Comparison of ENCODE assay signal across 14 cellular contexts in genomic region chr1:8947127-8947691, GRCh38. TPM values are rescaled to one million over a fixed set of nuclear protein-coding genes. Genes with fewer than 3 reads are reported as not detected.
DNase-seq lines count a peak whose midpoint lies in the region; ATAC-seq, FAIRE-seq and TF ChIP-seq lines count a peak whose summit lies in the region.
"Had no signal": no experiment of that assay in that cellular context is flagged by ENCODE, and none has a peak within 500 bp of the region (broad histone marks: within the 10 kb centered on the region; RNA-seq: fewer than 3 reads in every experiment).

No MANE protein-coding gene starts in this region.

- FAIRE-seq in GM12878 (lab: Jason Lieb, UNC), result peak; percentile 52

- no peaks in the 10 kb centered on the region for H3K9me3 Mint-ChIP-seq in neural progenitor cell

- H4K20me1 ChIP-seq in GM12878 (ENCODE audit: control insufficient read depth, insufficient read depth), result no peaks in the 10 kb centered on the region
- no peaks in the 10 kb centered on the region for H4K20me1 ChIP-seq in neural progenitor cell (ENCODE audit: low read depth)

- ATAC-seq in GM12878 (no peak), HG03442 (IDR thresholded peaks at IDR 0.05; ENCODE audit: unreplicated experiment) (no peak), HG03571 (IDR thresholded peaks at IDR 0.05; ENCODE audit: unreplicated experiment) (no peak)
- ATAC-seq: left ventricle myocardium superior had no signal

- H3K79me2 ChIP-seq in GM12878 (ENCODE audit: control insufficient read depth, insufficient read depth, low read length), result no peaks in the 10 kb centered on the region
- H3K79me2 ChIP-seq in neural progenitor cell (ENCODE audit: low read depth), result no peaks in the 10 kb centered on the region
- H3K79me2 ChIP-seq: parathyroid adenoma had no signal

- no peak overlapping the region for H3K4me2 ChIP-seq in GM12878 (ENCODE audit: control insufficient read depth, insufficient read depth)
- H3K4me2 ChIP-seq in neural progenitor cell, result no peak overlapping the region

- peaks cover 35% of the 10 kb centered on the region for H3F3A ChIP-seq in neural progenitor cell (ENCODE audit: low read depth)

- BruUV-seq in GM12878 (replicated peaks; lab: Mats Ljungman, UMichigan), result no TSS peak

- 32% methylated on average over 9 of the region's 9 CpGs for WGBS in GM12878 (ENCODE audit: insufficient coverage, insufficient replicate concordance, low lambda C conversion rate, missing lambda C conversion rate)

- H3K27me3 ChIP-seq in GM12878 (replicated peaks in 1 of 2; ENCODE audit: control insufficient read depth in 2 of 2, insufficient read depth in 2 of 2, low read length in 1 of 2), result peaks cover 0 to 2% of the 10 kb centered on the region in 2 experiments; a peak in 1 of 4 replicates
- no peaks in the 10 kb centered on the region for H3K27me3 ChIP-seq in neural progenitor cell

- H3K27me3 Mint-ChIP-seq in neural progenitor cell (ENCODE audit: insufficient read depth, low read depth), result peaks cover 19% of the 10 kb centered on the region

- SMC1A ChIA-PET in GM12878 (lab: Charles Lee; ENCODE audit: uncharacterized antibody, unreplicated experiment), result no interaction called here

- H3K4me3 ChIP-seq in GM12878 (no peak overlapping the region), neural progenitor cell (no peak overlapping the region)
- H3K4me3 ChIP-seq: thoracic aorta had no signal

- no peak for TF ChIP-seq EP300 in GM12878 (IDR thresholded peaks at IDR 0.05; ENCODE audit: borderline replicate concordance in 1 of 2, control insufficient read depth in 1 of 2, low read depth in 2 of 2, low read length in 2 of 2)

- CTCF ChIA-PET in GM12878 (lab: Yijun Ruan, JAX), result interaction anchor here (1.7 kb wide), 1 partner anchor 13 kb away, joined by 3 read pairs; no protein-coding TSS in a partner anchor

- in situ Hi-C loops in GM12878 (cut with MboI), result no loop called here

- H3K9me3 ChIP-seq in GM12878 (replicated peaks; ENCODE audit: control insufficient read depth, insufficient read depth, low read length), result no peaks in the 10 kb centered on the region
- H3K9me3 ChIP-seq in neural progenitor cell (ENCODE audit: low read depth), result no peaks in the 10 kb centered on the region
- H3K9me3 ChIP-seq: thoracic aorta had no signal

- H2AFZ ChIP-seq in GM12878 (ENCODE audit: control insufficient read depth, low read depth, low read length), result peak overlapping the region; percentile 75
- no peak overlapping the region for H2AFZ ChIP-seq in neural progenitor cell (replicated peaks)
- H2AFZ ChIP-seq: parathyroid adenoma had no signal

- H3K4me1 ChIP-seq in GM12878 (ENCODE audit: control insufficient read depth, insufficient read depth, low read length), result no peaks in the 10 kb centered on the region; the same call in 1 of the 2 replicates
- H3K4me1 ChIP-seq in neural progenitor cell, result peaks cover 30% of the 10 kb centered on the region
- H3K4me1 ChIP-seq: parathyroid adenoma had no signal

- H3K27ac ChIP-seq in GM12878 (ENCODE audit: control insufficient read depth, insufficient read depth) (no peak overlapping the region), neural progenitor cell (no peak overlapping the region)
- H3K27ac ChIP-seq: parathyroid adenoma, thoracic aorta had no signal

- TF ChIP-seq CTCF in GM12878 (IDR thresholded peaks at IDR 0.05 in 2 of 3, conservative IDR thresholded peaks at IDR 0.05 in 1 of 3; ENCODE audit: control insufficient read depth in 2 of 3, extremely low read depth in 1 of 3, insufficient read depth in 1 of 3, low read depth in 3 of 3, low read length in 3 of 3) (no peak), neural progenitor cell (IDR thresholded peaks at IDR 0.05) (no peak)

- H3K27ac Mint-ChIP-seq in neural progenitor cell, result peak overlapping the region; percentile 50

- TF ChIP-seq RAD21 in GM12878 (IDR thresholded peaks at IDR 0.05; ENCODE audit: insufficient read depth, low read depth, low read length), result no peak

- no peaks in the 10 kb centered on the region for H3K36me3 Mint-ChIP-seq in neural progenitor cell

- H3K4me1 Mint-ChIP-seq in neural progenitor cell, result peaks cover 48% of the 10 kb centered on the region

- intact Hi-C loops in GM12878 (cut with micrococcal nuclease; ENCODE audit: unreplicated experiment), result no loop called here

- no peak overlapping the region for H3K4me3 Mint-ChIP-seq in neural progenitor cell

- H3K9ac ChIP-seq in GM12878 (ENCODE audit: control insufficient read depth, insufficient read depth, low read length) (no peak overlapping the region), neural progenitor cell (no peak overlapping the region)
- H3K9ac ChIP-seq: parathyroid adenoma had no signal

- RAD21 ChIA-PET in GM12878 (lab: Charles Lee; ENCODE audit: unreplicated experiment), result no interaction called here

- H3K36me3 ChIP-seq in GM12878 (ENCODE audit: control insufficient read depth in 2 of 2, insufficient read depth in 2 of 2, low read length in 1 of 2), result no peaks in the 10 kb centered on the region
- no peaks in the 10 kb centered on the region for H3K36me3 ChIP-seq in neural progenitor cell
- H3K36me3 ChIP-seq: thoracic aorta had no signal

- no peak for TF ChIP-seq POLR2A in GM12878 (IDR thresholded peaks at IDR 0.05; ENCODE audit: low read depth, low read length)

- POLR2A ChIA-PET in GM12878 (lab: Charles Lee), result no interaction called here

- peak; percentile 73 for DNase-seq in activated CD8-positive, alpha-beta memory T cell treated with anti-CD3 and anti-CD28 coated beads, Interleukin-2, amount 50 U/mL, for 48 hours
- no peak for DNase-seq in activated CD8-positive, alpha-beta memory T cell treated with anti-CD3 and anti-CD28 coated beads for 24 hours
- peak; percentile 51 to 54 for DNase-seq in Kasumi-1 (lab: John Stamatoyannopoulos, UW)
- no peak for DNase-seq in GM12878 (ENCODE audit: low read depth, low spot score)
- no peak for DNase-seq in neural progenitor cell (ENCODE audit: low spot score)
- DNase-seq in LoVo (ENCODE audit: low spot score), result no peak
- DNase-seq: left ventricle myocardium superior, NCI-H187 treated with DMSO at 0.1 percent for 48 hours had no signal

TF ChIP-seq in GM12878, 131 proteins besides CTCF, POLR2A, EP300 and RAD21:
- TF ChIP-seq GABPA (IDR thresholded peaks at IDR 0.05; ENCODE audit: low read depth), result peak; percentile 63
- no peak for TF ChIP-seq REST (IDR thresholded peaks at IDR 0.05; ENCODE audit: low read depth, low read length)

RNA-seq across cellular contexts. Expression of gene CA6, which starts 1.5 kb away (rescaled TPM):
- not detected in 2 replicates for total RNA-seq in GM12878 (2013; cell fraction: nucleolus; rRNA removed)
- total RNA-seq in GM12878 (2014; rRNA removed) (not detected in 2 replicates), GM12878 (2014; rRNA removed; fragmentation: Illumina TruSeq; extraction: Trizol) (not detected in 2 replicates), GM12878 (2021) (not detected in 2 replicates), neural progenitor cell (ENCODE audit: low replicate concordance) (not detected in 2 replicates)
- polyA plus RNA-seq in GM12878 (2011; ENCODE audit: low read depth), result not detected
- polyA plus RNA-seq in GM12878 (2011; rRNA removed) (not detected in 2 replicates), GM12878 (2014; fragmentation: Illumina TruSeq; extraction: Trizol) (not detected in 2 replicates), GM12878 (2014; fragmentation: Nextera tagmentation; extraction: Ambion mirVana) (not detected), GM12878 (2014; rRNA removed) (not detected in 2 replicates), GM12878 (2016; fragmentation: Nextera tagmentation; extraction: Ambion mirVana) (not detected)
- not detected in 2 replicates for polyA plus RNA-seq in GM12878 (2011; cell fraction: cytosol; rRNA removed)
- not detected in 2 replicates for polyA plus RNA-seq in GM12878 (2011; cell fraction: nucleus; rRNA removed)
- polyA plus RNA-seq in GM12878 (2012), result not detected in 2 replicates
- polyA minus RNA-seq in GM12878 (2011; rRNA and poly(A)+ RNA removed), result not detected in 2 replicates
- not detected in 2 replicates for polyA minus RNA-seq in GM12878 (2011; cell fraction: cytosol; rRNA and poly(A)+ RNA removed)
- polyA minus RNA-seq in GM12878 (2011; cell fraction: nucleus; rRNA and poly(A)+ RNA removed), result not detected in 2 replicates
- total RNA-seq: glomerular endothelial cell, HT-29, left ventricle myocardium superior, thoracic aorta had no signal

Comparison
In these comparisons a context has a peak if more than half of its experiments do, and no peak if none do; other contexts are left out.
1. DNase-seq: peak in activated CD8-positive, alpha-beta memory T cell treated with anti-CD3 and anti-CD28 coated beads, Interleukin-2, amount 50 U/mL, for 48 hours (single experiment) and Kasumi-1 (2 of 2); none in activated CD8-positive, alpha-beta memory T cell treated with anti-CD3 and anti-CD28 coated beads for 24 hours (single experiment), GM12878 (single experiment), neural progenitor cell (single experiment) and LoVo (single experiment).